14 cellular contexts compared by ENCODE assay signal in genomic region chr5:75465480-75465879, GRCh38. TPM values are rescaled to one million over a fixed set of nuclear protein-coding genes. Genes with fewer than 3 reads are reported as not detected.
DNase-seq lines count a peak whose midpoint lies in the region; ATAC-seq and TF ChIP-seq lines count a peak whose summit lies in the region.
"Had no signal": no experiment of that assay in that cellular context is flagged by ENCODE, and none has a peak within 500 bp of the region (broad histone marks: within the 10 kb centered on the region; RNA-seq: fewer than 3 reads in every experiment).

No MANE protein-coding gene starts in this region.

- no peak overlapping the region for H3K4me3 ChIP-seq in astrocyte of the cerebellum (ENCODE audit: low read depth, low read length)
- no peak overlapping the region for H3K4me3 ChIP-seq in OCI-LY7 (ENCODE audit: low read depth, low read length, poor library complexity, severe bottlenecking)

- peaks cover 28% of the 10 kb centered on the region; the same call in 1 of the 2 replicates for H3K9me3 ChIP-seq in OCI-LY7 (ENCODE audit: low read length)

- no peaks in the 10 kb centered on the region for H3K9me2 ChIP-seq in OCI-LY7 (ENCODE audit: insufficient read depth, low read length)

- no TSS peak for BruUV-seq in OCI-LY7 (replicated peaks; lab: Mats Ljungman, UMichigan)

- in situ Hi-C loops in astrocyte of the cerebellum (cut with HindIII; ENCODE audit: low sequenced_read_pairs), result no loop called here

- H3K36me3 ChIP-seq in OCI-LY7 (ENCODE audit: insufficient read depth, low read length), result peaks cover 10% of the 10 kb centered on the region; the same call in 1 of the 2 replicates

- POLR2A ChIA-PET in OCI-LY7 (lab: Charles Lee), result no interaction called here

- H3K4me1 ChIP-seq in OCI-LY7 (ENCODE audit: insufficient read depth, low read length, poor library complexity, severe bottlenecking), result peaks cover 27% of the 10 kb centered on the region

- CTCF ChIA-PET in OCI-LY7 (lab: Charles Lee; ENCODE audit: unreplicated experiment), result no interaction called here

- intact Hi-C loops in OCI-LY7 (cut with micrococcal nuclease; ENCODE audit: unreplicated experiment), result no loop called here

- H2AFZ ChIP-seq in OCI-LY7 (ENCODE audit: low read length), result no peak overlapping the region

- H3K4me2 ChIP-seq in OCI-LY7 (ENCODE audit: low read length), result no peak overlapping the region

- peaks cover 41% of the 10 kb centered on the region for H3K79me2 ChIP-seq in OCI-LY7 (ENCODE audit: insufficient read depth, low read depth, low read length)

- ATAC-seq in left lobe of liver, result peak; percentile 61
- ATAC-seq in GM18519 (IDR thresholded peaks at IDR 0.05; ENCODE audit: low FRiP score, unreplicated experiment), result no peak
- ATAC-seq in HG02623 (IDR thresholded peaks at IDR 0.05; ENCODE audit: unreplicated experiment), result no peak

- TF ChIP-seq CTCF in astrocyte of the cerebellum (IDR thresholded peaks at IDR 0.05; ENCODE audit: low read depth, low read length, missing control alignments), result no peak
- no peak for TF ChIP-seq CTCF in OCI-LY7 (conservative IDR thresholded peaks at IDR 0.05; ENCODE audit: low read length)

- DNase-seq in AG20443 (ENCODE audit: low spot score) (peak; percentile 8), HT1080 (ENCODE audit: low read depth) (peak; percentile 12), astrocyte of the cerebellum (ENCODE audit: low read depth) (peak; percentile 90), left lobe of liver (ENCODE audit: low spot score) (no peak), DMS53 (lab: John Stamatoyannopoulos, UW) (no peak), OCI-LY7 (ENCODE audit: low spot score) (no peak)
- DNase-seq: activated CD4-positive, alpha-beta T cell treated with anti-CD3 and anti-CD28 coated beads for 4 hours; foreskin melanocyte; kidney glomerular epithelial cell; NCI-H1417 treated with DMSO at 0.1 percent for 48 hours; occipital lobe; stimulated activated CD4-positive, alpha-beta T cell treated with anti-CD3 and anti-CD28 coated beads, Interleukin-2, amount 100 ng/mL, for 48 hours had no signal

- no peak overlapping the region for H3K27ac ChIP-seq in OCI-LY7 (ENCODE audit: low read depth, low read length, poor library complexity, severe bottlenecking)

- H4K20me1 ChIP-seq in OCI-LY7 (ENCODE audit: insufficient read depth, low read length), result no peaks in the 10 kb centered on the region

RNA-seq across cellular contexts. Expression of gene CERT1, which starts 45.9 kb away (rescaled TPM):
- 6.2 and 8.3 TPM in 2 replicates for total RNA-seq in HT1080 (2014; rRNA removed; shearing (Covaris generic))
- polyA plus RNA-seq in HT1080 (2015; cell fraction: cytosol; rRNA removed), result 11.8 and 15.1 TPM in 2 replicates
- polyA plus RNA-seq in HT1080 (2015; cell fraction: nucleus; rRNA removed), result 22.1 and 23.9 TPM in 2 replicates
- total RNA-seq in left lobe of liver (16.4 TPM), OCI-LY7 (2022) (29.9 and 33.6 TPM in 2 replicates)
- 13.3 and 16.1 TPM in 2 replicates for total RNA-seq in OCI-LY7 (2014; rRNA removed; shearing (Covaris generic))

RNA-seq across cellular contexts. Expression of gene POLK, which starts 46.2 kb away (rescaled TPM):
- 14.7 and 15.8 TPM in 2 replicates for total RNA-seq in HT1080 (2014; rRNA removed; shearing (Covaris generic))
- polyA plus RNA-seq in HT1080 (2015; cell fraction: cytosol; rRNA removed), result 11.7 and 16.4 TPM in 2 replicates
- 40.6 and 51.3 TPM in 2 replicates for polyA plus RNA-seq in HT1080 (2015; cell fraction: nucleus; rRNA removed)
- total RNA-seq in left lobe of liver (9.9 TPM), OCI-LY7 (2022) (29.5 and 30.0 TPM in 2 replicates)
- 16.0 and 20.1 TPM in 2 replicates for total RNA-seq in OCI-LY7 (2014; rRNA removed; shearing (Covaris generic))

Comparison
In these comparisons a context has a peak if more than half of its experiments do, and no peak if none do; other contexts are left out.
1. DNase-seq: peak in AG20443 (single experiment), HT1080 (single experiment) and astrocyte of the cerebellum (single experiment); none in left lobe of liver (single experiment), DMS53 (single experiment) and OCI-LY7 (single experiment).